In genomic region chr21:41390043-41390639, GRCh38 we compare ENCODE assay signal across 18 cellular contexts. TPM values are rescaled to one million over a fixed set of nuclear protein-coding genes. Genes with fewer than 3 reads are reported as not detected.
A peak's percentile ranks its signal among the peaks of the same experiment; 100 is the strongest.
DNase-seq lines count a peak whose midpoint lies in the region; ATAC-seq, FAIRE-seq and TF ChIP-seq lines count a peak whose summit lies in the region.
"Had no signal": no experiment of that assay in that cellular context is flagged by ENCODE, and none has a peak within 500 bp of the region (broad histone marks: within the 10 kb centered on the region; RNA-seq: fewer than 3 reads in every experiment).

No MANE protein-coding gene starts in this region.

- no TSS peak for BruUV-seq in MCF 10A (replicated peaks; lab: Mats Ljungman, UMichigan)

- no peak for DNase-seq in activated CD4-positive, alpha-beta T cell treated with anti-CD3 and anti-CD28 coated beads, Interleukin-2, amount 10 ng/mL, durations not matched to agents 7 days and 5 days
- DNase-seq in activated CD4-positive, alpha-beta T cell treated with anti-CD3 and anti-CD28 coated beads, Interleukin-2, amount 50 U/mL, for 48 hours = no peak
- DNase-seq in GM12891 (ENCODE audit: insufficient read length, low spot score) (no peak), T-helper 17 cell (no peak), islet precursor cell (peak; percentile 28), MCF 10A (ENCODE audit: unreplicated experiment) (no peak)
- DNase-seq: AML-193; Caco-2; CD4-positive, alpha-beta T cell; HCEC 1CT; HFFc6 had no signal

- no peaks in the 10 kb centered on the region for H3K9me3 ChIP-seq in T-helper 17 cell (ENCODE audit: control insufficient read depth, low read length, poor library complexity, severe bottlenecking)
- H3K9me3 ChIP-seq: A549, Caco-2 had no signal

- no peak for TF ChIP-seq CTCF in MCF 10A (IDR thresholded peaks at IDR 0.05; ENCODE audit: unreplicated experiment)

- peaks cover 53% of the 10 kb centered on the region for H3K36me3 Mint-ChIP-seq in activated CD4-positive, alpha-beta T cell treated with anti-CD3 and anti-CD28 coated beads, Interleukin-2, amount 10 ng/mL, durations not matched to agents 7 days and 5 days (ENCODE audit: low read depth)
- H3K36me3 Mint-ChIP-seq in T-helper 17 cell (ENCODE audit: low read depth) (peaks cover 39% of the 10 kb centered on the region), MCF 10A (ENCODE audit: insufficient read depth, unreplicated experiment) (no peaks in the 10 kb centered on the region)

- H3K4me1 Mint-ChIP-seq in activated CD4-positive, alpha-beta T cell treated with anti-CD3 and anti-CD28 coated beads, Interleukin-2, amount 10 ng/mL, durations not matched to agents 7 days and 5 days = peaks cover 1% of the 10 kb centered on the region
- peaks cover 31% of the 10 kb centered on the region for H3K4me1 Mint-ChIP-seq in T-helper 17 cell
- peaks cover 5% of the 10 kb centered on the region for H3K4me1 Mint-ChIP-seq in MCF 10A (ENCODE audit: insufficient read depth, unreplicated experiment)
- H3K4me1 Mint-ChIP-seq: GM23338 had no signal

- intact Hi-C loops in MCF 10A (cut with micrococcal nuclease) = no loop called here

- H3K9me3 Mint-ChIP-seq in activated CD4-positive, alpha-beta T cell treated with anti-CD3 and anti-CD28 coated beads, Interleukin-2, amount 10 ng/mL, durations not matched to agents 7 days and 5 days = no peaks in the 10 kb centered on the region
- H3K9me3 Mint-ChIP-seq in MCF 10A (ENCODE audit: unreplicated experiment) = peaks cover 6% of the 10 kb centered on the region
- H3K9me3 Mint-ChIP-seq: CD4-positive, alpha-beta T cell; GM23338 had no signal

- POLR2A ChIA-PET in activated CD4-positive, alpha-beta T cell treated with anti-CD3 and anti-CD28 coated beads, Interleukin-2, amount 10 ng/mL, durations not matched to agents 7 days and 5 days (lab: Charles Lee) = no interaction called here
- POLR2A ChIA-PET in MCF 10A (lab: Yijun Ruan, JAX) = no interaction called here

- CTCF ChIA-PET in activated CD4-positive, alpha-beta T cell treated with anti-CD3 and anti-CD28 coated beads, Interleukin-2, amount 10 ng/mL, durations not matched to agents 7 days and 5 days (lab: Charles Lee) = no interaction called here
- CTCF ChIA-PET in MCF 10A (lab: Yijun Ruan, JAX) = no interaction called here

- no peak for ATAC-seq in T-helper 17 cell
- ATAC-seq in HG03469 (IDR thresholded peaks at IDR 0.05; ENCODE audit: unreplicated experiment) = no peak
- no peak for ATAC-seq in HG03025 (IDR thresholded peaks at IDR 0.05; ENCODE audit: low FRiP score, unreplicated experiment)
- ATAC-seq: A549, GM23338 had no signal

- TF ChIP-seq POLR2A in GM12891 (IDR thresholded peaks at IDR 0.05; ENCODE audit: low read depth, low read length) = 0 out of 2 replicates have a peak, but pooled peaks have one; percentile 22

- no peak overlapping the region for H3K4me3 Mint-ChIP-seq in activated CD4-positive, alpha-beta T cell treated with anti-CD3 and anti-CD28 coated beads, Interleukin-2, amount 10 ng/mL, durations not matched to agents 7 days and 5 days
- H3K4me3 Mint-ChIP-seq in T-helper 17 cell (no peak overlapping the region), MCF 10A (ENCODE audit: unreplicated experiment) (no peak overlapping the region)
- H3K4me3 Mint-ChIP-seq: CD4-positive, alpha-beta T cell; GM23338; HFFc6 had no signal

- no peaks in the 10 kb centered on the region for H3K27me3 Mint-ChIP-seq in activated CD4-positive, alpha-beta T cell treated with anti-CD3 and anti-CD28 coated beads, Interleukin-2, amount 10 ng/mL, durations not matched to agents 7 days and 5 days
- H3K27me3 Mint-ChIP-seq in T-helper 17 cell (no peaks in the 10 kb centered on the region), MCF 10A (ENCODE audit: insufficient read depth, unreplicated experiment) (peaks cover 50% of the 10 kb centered on the region)
- H3K27me3 Mint-ChIP-seq: CD4-positive, alpha-beta T cell had no signal

- no peak for FAIRE-seq in GM12891 (lab: Jason Lieb, UNC)
- FAIRE-seq: A549, D721Med, G401.6, H54 had no signal

- peak overlapping the region; percentile 54 for H3K27ac Mint-ChIP-seq in activated CD4-positive, alpha-beta T cell treated with anti-CD3 and anti-CD28 coated beads, Interleukin-2, amount 10 ng/mL, durations not matched to agents 7 days and 5 days
- H3K27ac Mint-ChIP-seq in T-helper 17 cell (peak overlapping the region; percentile 43), MCF 10A (ENCODE audit: low read depth, unreplicated experiment) (no peak overlapping the region)
- H3K27ac Mint-ChIP-seq: CD4-positive, alpha-beta T cell; GM23338; HFFc6 had no signal

TF ChIP-seq in GM12891, 5 proteins besides CTCF, POLR2A, EP300 and RAD21:
- TF ChIP-seq PAX5 (IDR thresholded peaks at IDR 0.05; ENCODE audit: insufficient read depth, low read length, severe bottlenecking) (no peak), TAF1 (IDR thresholded peaks at IDR 0.05; ENCODE audit: low read depth, low read length) (no peak), POLR2AphosphoS5 (IDR thresholded peaks at IDR 0.05; ENCODE audit: low read depth, low read length) (no peak), POU2F2 (IDR thresholded peaks at IDR 0.05; ENCODE audit: low read depth, low read length) (no peak), SPI1 (IDR thresholded peaks at IDR 0.05; ENCODE audit: low read depth, low read length) (no peak)

RNA-seq across cellular contexts. Expression of gene MX2, which starts 28.3 kb away (rescaled TPM):
- 100 to 1,000 TPM; 108 to 117 TPM for total RNA-seq in activated CD4-positive, alpha-beta T cell treated with anti-CD3 and anti-CD28 coated beads, Interleukin-2, amount 10 ng/mL, durations not matched to agents 7 days and 5 days
- polyA plus RNA-seq in GM12891 (2012; ENCODE audit: low read depth, missing spikeins) = 53.3 TPM
- total RNA-seq in T-helper 17 cell = 10 to 100 TPM; 86.4 to 97.2 TPM
- total RNA-seq in MCF 10A (2022) = not detected in 2 replicates
- polyA plus RNA-seq: A549 had no signal

RNA-seq across cellular contexts. Expression of gene MX1, which starts 35.9 kb away (rescaled TPM):
- total RNA-seq in activated CD4-positive, alpha-beta T cell treated with anti-CD3 and anti-CD28 coated beads, Interleukin-2, amount 10 ng/mL, durations not matched to agents 7 days and 5 days = 100 to 1,000 TPM; 722 to 723 TPM
- 263 TPM for polyA plus RNA-seq in GM12891 (2012; ENCODE audit: low read depth, missing spikeins)
- 10 to 100 TPM; 58.6 to 75.9 TPM for total RNA-seq in T-helper 17 cell
- 1.8 and 2.4 TPM in 2 replicates for total RNA-seq in MCF 10A (2022)

Comparison
In these comparisons a context has a peak if more than half of its experiments do, and no peak if none do; other contexts are left out.
1. RNA of gene MX2, which starts 28.3 kb away (total RNA-seq): 108 to 117 TPM in activated CD4-positive, alpha-beta T cell treated with anti-CD3 and anti-CD28 coated beads, Interleukin-2, amount 10 ng/mL, durations not matched to agents 7 days and 5 days and 86.4 to 97.2 TPM in T-helper 17 cell; not detected in MCF 10A; every median in the first group is over 10 times any median in the second.
2. RNA of gene MX1, which starts 35.9 kb away (total RNA-seq): 722 to 723 TPM in activated CD4-positive, alpha-beta T cell treated with anti-CD3 and anti-CD28 coated beads, Interleukin-2, amount 10 ng/mL, durations not matched to agents 7 days and 5 days and 58.6 to 75.9 TPM in T-helper 17 cell; 1.8 to 2.4 TPM in MCF 10A; every median in the first group is over 10 times any median in the second.